Comparison of ENCODE assay signal across 8 cellular contexts in the genomic region with DNA sequence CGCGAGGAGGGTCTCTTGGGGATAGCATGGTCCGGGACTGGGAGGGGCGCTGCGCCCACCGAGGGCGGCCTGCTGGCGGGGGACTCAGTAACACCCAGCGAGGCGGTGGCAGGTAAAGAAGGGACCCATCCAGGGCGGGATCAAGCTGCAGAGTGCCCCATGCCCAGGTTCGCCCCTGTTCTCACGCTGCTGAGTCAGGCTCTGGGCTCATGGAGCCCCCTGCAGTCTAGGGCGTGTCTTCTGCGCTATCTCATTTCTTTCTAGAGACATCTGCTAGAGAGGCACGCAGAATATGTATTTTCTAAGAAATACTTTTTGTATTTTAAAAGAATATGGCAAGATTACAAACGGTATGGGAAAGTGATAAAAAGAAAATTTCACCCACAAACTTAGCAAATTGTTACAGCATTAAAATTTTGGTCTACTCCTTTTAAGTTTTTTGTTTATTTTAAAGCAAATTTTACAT. TPM values are rescaled to one million over a fixed set of nuclear protein-coding genes. Genes with fewer than 3 reads are reported as not detected.
A peak's percentile ranks its signal among the peaks of the same experiment; 100 is the strongest.
DNase-seq lines count a peak whose midpoint lies in the region; ATAC-seq and TF ChIP-seq lines count a peak whose summit lies in the region.

No MANE protein-coding gene starts in this region.

- peak overlapping the region; percentile 62 for H3K4me3 Mint-ChIP-seq in T-helper 2 cell treated with Interferon-gamma antibody and Interleukin-4, amounts not matched to agents 5 μg/mL and 100 μg/mL, for 36 hours
- H3K4me3 Mint-ChIP-seq in natural killer cell treated with Interleukin-12 subunit alpha and Interleukin-12 subunit beta and Interleukin-15 and Interleukin-18, amount 100 ng/mL, for 72 hours, result peak overlapping the region; percentile 85

- H2AFZ ChIP-seq in DND-41 (ENCODE audit: low read depth, low read length) (peak overlapping the region; percentile 97), fibroblast of lung (ENCODE audit: low read length) (peak overlapping the region; percentile 71)

- peaks cover 27% of the 10 kb centered on the region for H3K36me3 ChIP-seq in DND-41 (ENCODE audit: insufficient read depth, low read length)
- no peaks in the 10 kb centered on the region for H3K36me3 ChIP-seq in fibroblast of lung (ENCODE audit: control insufficient read depth, insufficient read depth, low read length)

- H3K27me3 Mint-ChIP-seq in T-helper 2 cell treated with Interferon-gamma antibody and Interleukin-4, amounts not matched to agents 5 μg/mL and 100 μg/mL, for 36 hours (ENCODE audit: low read depth), result peaks cover 51% of the 10 kb centered on the region
- H3K27me3 Mint-ChIP-seq in natural killer cell treated with Interleukin-12 subunit alpha and Interleukin-12 subunit beta and Interleukin-15 and Interleukin-18, amount 100 ng/mL, for 72 hours, result peaks cover 22 to 26% of the 10 kb centered on the region in 2 donors

- TF ChIP-seq CTCF in DND-41 (IDR thresholded peaks at IDR 0.05; ENCODE audit: borderline replicate concordance, extremely low read depth, low read length, poor library complexity, severe bottlenecking) (peak; percentile 73), GM20000 (IDR thresholded peaks at IDR 0.05; ENCODE audit: extremely low read depth, missing control alignments) (peak; percentile 16), fibroblast of lung (conservative IDR thresholded peaks at IDR 0.05 in 1 of 2, IDR thresholded peaks at IDR 0.05 in 1 of 2; ENCODE audit: low read depth in 1 of 2, low read length in 2 of 2) (no peak)

- ATAC-seq in DND-41 (ENCODE audit: insufficient read depth, low read depth), result peak; percentile 81
- peak; percentile 50 to 57 for ATAC-seq in natural killer cell treated with Interleukin-12 subunit alpha and Interleukin-12 subunit beta and Interleukin-15 and Interleukin-18, amount 100 ng/mL, for 72 hours

- H3K27ac ChIP-seq in DND-41 (ENCODE audit: low read length), result peak overlapping the region; percentile 89
- H3K27ac ChIP-seq in fibroblast of lung (ENCODE audit: insufficient read depth, low read length), result no peak overlapping the region

- H3K4me2 ChIP-seq in DND-41 (ENCODE audit: insufficient read depth, low read length), result peak overlapping the region; percentile 86
- peak overlapping the region; percentile 83 for H3K4me2 ChIP-seq in fibroblast of lung (ENCODE audit: extremely low read depth, insufficient read depth, low read length)

- H3K9me3 Mint-ChIP-seq in T-helper 2 cell treated with Interferon-gamma antibody and Interleukin-4, amounts not matched to agents 5 μg/mL and 100 μg/mL, for 36 hours, result no peaks in the 10 kb centered on the region
- H3K9me3 Mint-ChIP-seq in natural killer cell treated with Interleukin-12 subunit alpha and Interleukin-12 subunit beta and Interleukin-15 and Interleukin-18, amount 100 ng/mL, for 72 hours, result no peaks in the 10 kb centered on the region

- H3K4me1 Mint-ChIP-seq in T-helper 2 cell treated with Interferon-gamma antibody and Interleukin-4, amounts not matched to agents 5 μg/mL and 100 μg/mL, for 36 hours (ENCODE audit: low read depth), result peaks cover 5% of the 10 kb centered on the region
- H3K4me1 Mint-ChIP-seq in natural killer cell treated with Interleukin-12 subunit alpha and Interleukin-12 subunit beta and Interleukin-15 and Interleukin-18, amount 100 ng/mL, for 72 hours (ENCODE audit: low read depth in 2 of 2), result peaks cover 18 to 21% of the 10 kb centered on the region in 2 donors

- H3K4me3 ChIP-seq in DND-41 (ENCODE audit: low read depth in 1 of 2, low read length in 2 of 2) (peak overlapping the region; percentile 48 to 79), fibroblast of lung (replicated peaks in 1 of 4; ENCODE audit: control extremely low read depth in 1 of 4, insufficient read depth in 1 of 4, low read depth in 3 of 4, low read length in 4 of 4) (peak overlapping the region; percentile 38 to 68 (median 59))

- H3K4me1 ChIP-seq in DND-41 (ENCODE audit: insufficient read depth, low read length), result peaks cover 27% of the 10 kb centered on the region
- no peaks in the 10 kb centered on the region for H3K4me1 ChIP-seq in fibroblast of lung (ENCODE audit: control insufficient read depth, extremely low read depth, insufficient read depth, low read length)

- DNase-seq in DND-41, result peak; percentile 76
- DNase-seq in GM20000 (ENCODE audit: low spot score), result peak; percentile 55
- DNase-seq in KBM-7, result peak; percentile 77
- DNase-seq in T-helper 2 cell treated with Interferon-gamma antibody and Interleukin-4, amounts not matched to agents 5 μg/mL and 100 μg/mL, for 36 hours (ENCODE audit: low spot score), result no peak
- DNase-seq in fibroblast of lung (ENCODE audit: low read depth in 2 of 2), result peak in 1 of 2 donors; percentile 56
- DNase-seq in natural killer cell treated with Interleukin-12 subunit alpha and Interleukin-12 subunit beta and Interleukin-15 and Interleukin-18, amount 100 ng/mL, for 72 hours (ENCODE audit: low spot score), result no peak
- DNase-seq in 8988T, result no peak
- DNase-seq in activated effector memory CD4-positive, alpha-beta T cell treated with Interleukin-2 at 50 U/mL for 16 hours, result no peak

- H3K27me3 ChIP-seq in DND-41 (ENCODE audit: insufficient read depth, low read length, poor library complexity), result peaks cover 8% of the 10 kb centered on the region
- H3K27me3 ChIP-seq in fibroblast of lung (ENCODE audit: control insufficient read depth, insufficient read depth, low read length), result peaks cover 5% of the 10 kb centered on the region

- peak overlapping the region; percentile 91 for H3K9ac ChIP-seq in DND-41 (ENCODE audit: low read depth, low read length)
- peak overlapping the region; percentile 57 for H3K9ac ChIP-seq in fibroblast of lung (ENCODE audit: insufficient read depth, low read length)

- H3K9me3 ChIP-seq in DND-41 (ENCODE audit: insufficient read depth, low read length, severe bottlenecking), result peaks cover 5% of the 10 kb centered on the region
- H3K9me3 ChIP-seq in fibroblast of lung (ENCODE audit: control insufficient read depth, insufficient read depth, low read depth, low read length), result no peaks in the 10 kb centered on the region

- H3K79me2 ChIP-seq in DND-41 (ENCODE audit: insufficient read depth, low read length), result peaks cover 53% of the 10 kb centered on the region
- H3K79me2 ChIP-seq in fibroblast of lung (ENCODE audit: control insufficient read depth, insufficient read depth, low read length), result no peaks in the 10 kb centered on the region

- no peak overlapping the region for H3K27ac Mint-ChIP-seq in T-helper 2 cell treated with Interferon-gamma antibody and Interleukin-4, amounts not matched to agents 5 μg/mL and 100 μg/mL, for 36 hours
- H3K27ac Mint-ChIP-seq in natural killer cell treated with Interleukin-12 subunit alpha and Interleukin-12 subunit beta and Interleukin-15 and Interleukin-18, amount 100 ng/mL, for 72 hours, result no peak overlapping the region

- in situ Hi-C loops in KBM-7 (cut with MboI; ENCODE audit: low pct_unique_long_range_greater_than_20kb, low sequenced_read_pairs), result loop anchor here (25.0 kb wide), 2 partner anchors 291 to 416 kb away; no protein-coding TSS in a partner anchor

- H4K20me1 ChIP-seq in DND-41 (ENCODE audit: insufficient read depth, low read length) (no peaks in the 10 kb centered on the region; the same call in 1 of the 2 replicates), fibroblast of lung (ENCODE audit: control insufficient read depth, extremely low read depth, insufficient read depth, low read length) (no peaks in the 10 kb centered on the region)

- no peaks in the 10 kb centered on the region for H3K36me3 Mint-ChIP-seq in T-helper 2 cell treated with Interferon-gamma antibody and Interleukin-4, amounts not matched to agents 5 μg/mL and 100 μg/mL, for 36 hours (ENCODE audit: low read depth)
- no peaks in the 10 kb centered on the region for H3K36me3 Mint-ChIP-seq in natural killer cell treated with Interleukin-12 subunit alpha and Interleukin-12 subunit beta and Interleukin-15 and Interleukin-18, amount 100 ng/mL, for 72 hours

RNA-seq across cellular contexts. Expression of gene EPDR1, which starts 0.9 kb away (rescaled TPM):
- 43.4 and 59.6 TPM in 2 replicates for total RNA-seq in fibroblast of lung
- polyA plus RNA-seq in fibroblast of lung, result 17.4 and 21.5 TPM in 2 replicates
- 12.2 and 15.5 TPM in 2 replicates for polyA plus RNA-seq in fibroblast of lung (2012)
- 4.6 and 5.4 TPM in 2 replicates for polyA minus RNA-seq in fibroblast of lung (ENCODE audit: low replicate concordance)
- total RNA-seq in natural killer cell treated with Interleukin-12 subunit alpha and Interleukin-12 subunit beta and Interleukin-15 and Interleukin-18, amount 100 ng/mL, for 72 hours, result 1 to 10 TPM; 2.6 to 3.3 TPM

RNA-seq across cellular contexts. Expression of gene SFRP4, which starts 4.8 kb away (rescaled TPM):
- total RNA-seq in fibroblast of lung, result 7.3 and 54.2 TPM in 2 replicates
- polyA plus RNA-seq in fibroblast of lung, result 1.5 and 2.5 TPM in 2 replicates
- polyA plus RNA-seq in fibroblast of lung (2012), result 0.86 and 1.7 TPM in 2 replicates
- 3.0 TPM in 1 of 2 replicates, not detected in the other for polyA minus RNA-seq in fibroblast of lung (ENCODE audit: low replicate concordance)
- not detected for total RNA-seq in natural killer cell treated with Interleukin-12 subunit alpha and Interleukin-12 subunit beta and Interleukin-15 and Interleukin-18, amount 100 ng/mL, for 72 hours

Comparison
In these comparisons a context has a peak if more than half of its experiments do, and no peak if none do; other contexts are left out.
1. DNase-seq: peak in DND-41 (single experiment), GM20000 (single experiment) and KBM-7 (single experiment); none in T-helper 2 cell treated with Interferon-gamma antibody and Interleukin-4, amounts not matched to agents 5 μg/mL and 100 μg/mL, for 36 hours (single experiment), natural killer cell treated with Interleukin-12 subunit alpha and Interleukin-12 subunit beta and Interleukin-15 and Interleukin-18, amount 100 ng/mL, for 72 hours (single experiment), 8988T (single experiment) and activated effector memory CD4-positive, alpha-beta T cell treated with Interleukin-2 at 50 U/mL for 16 hours (single experiment).
2. CTCF ChIP-seq: peak in DND-41 (single experiment) and GM20000 (single experiment); none in fibroblast of lung (0 of 2).
3. RNA of gene EPDR1, which starts 0.9 kb away (total RNA-seq): 43.4 to 59.6 TPM in fibroblast of lung; 2.6 to 3.3 TPM in natural killer cell treated with Interleukin-12 subunit alpha and Interleukin-12 subunit beta and Interleukin-15 and Interleukin-18, amount 100 ng/mL, for 72 hours; every median in the first group is over 10 times any median in the second.